ENCODE assay signal across 24 cellular contexts in the genomic region with DNA sequence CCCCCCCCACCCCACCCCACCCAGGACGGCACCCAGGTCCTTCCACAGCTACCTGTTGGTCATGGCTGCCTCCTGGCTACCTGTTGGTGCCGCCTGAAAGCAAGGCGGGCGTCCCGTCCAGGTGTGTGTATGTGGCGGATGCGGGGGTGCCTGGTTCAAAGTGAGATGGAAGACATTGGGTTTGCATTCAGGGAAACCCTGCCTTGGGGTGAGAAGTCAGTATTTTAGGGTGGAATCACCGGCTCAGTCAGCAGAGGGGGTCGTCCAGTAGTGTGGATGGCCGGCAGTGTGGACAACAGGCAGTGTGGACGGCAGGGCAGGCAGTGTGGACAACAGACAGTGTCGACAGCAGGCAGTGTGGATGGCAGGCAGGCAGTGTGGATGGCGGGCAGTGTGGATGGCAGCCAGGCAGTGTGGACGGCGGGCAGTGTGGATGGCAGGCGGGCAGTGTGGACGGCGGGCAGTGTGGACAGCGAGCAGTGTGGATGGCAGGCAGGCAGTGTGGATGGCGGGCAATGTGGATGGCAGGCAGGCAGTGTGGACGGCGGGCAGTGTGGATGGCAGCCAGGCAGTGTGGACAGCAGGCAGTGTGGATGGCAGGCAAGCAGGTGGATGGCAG. TPM values are rescaled to one million over a fixed set of nuclear protein-coding genes. Genes with fewer than 3 reads are reported as not detected.
"Had no signal": no experiment of that assay in that cellular context is flagged by ENCODE, and none has a peak within 500 bp of the region (broad histone marks: within the 10 kb centered on the region; RNA-seq: fewer than 3 reads in every experiment).

No MANE protein-coding gene starts in this region.

- H3K27ac Mint-ChIP-seq: activated B cell treated with CpG ODN at 0.5 μM for 24 hours; activated CD4-positive, alpha-beta T cell treated with anti-CD3 and anti-CD28 coated beads for 36 hours; activated naive CD4-positive, alpha-beta T cell treated with anti-CD3 and anti-CD28 coated beads for 36 hours; activated naive CD8-positive, alpha-beta T cell treated with anti-CD3 and anti-CD28 coated beads, Interleukin-2, amount 10 ng/mL, durations not matched to agents 7 days and 5 days; endodermal cell; natural killer cell; T-helper 17 cell; type B pancreatic cell had no signal

- H3K79me2 ChIP-seq: parathyroid adenoma had no signal

- H3K9ac ChIP-seq: parathyroid adenoma had no signal

- H3K4me3 ChIP-seq: breast epithelium, gastroesophageal sphincter, testis had no signal

- H3K27me3 ChIP-seq: breast epithelium, testis had no signal

- H3K36me3 ChIP-seq: breast epithelium, gastroesophageal sphincter had no signal

- H3K9me3 Mint-ChIP-seq: activated B cell treated with CpG ODN at 0.5 μM for 24 hours, type B pancreatic cell had no signal

- DNase-seq: activated B cell treated with CpG ODN at 0.5 μM for 24 hours; activated CD4-positive, alpha-beta T cell treated with anti-CD3 and anti-CD28 coated beads for 36 hours; activated CD4-positive, alpha-beta T cell treated with anti-CD3 and anti-CD28 coated beads, Interleukin-2, amount 50 U/mL, for 48 hours; activated naive CD4-positive, alpha-beta T cell treated with anti-CD3 and anti-CD28 coated beads for 36 hours; activated naive CD8-positive, alpha-beta T cell treated with anti-CD3 and anti-CD28 coated beads, Interleukin-2, amount 10 ng/mL, durations not matched to agents 7 days and 5 days; activated T-cell treated with anti-CD3 and anti-CD28 coated beads, Interleukin-2, amount 50 U/mL, for 48 hours; amniotic stem cell; cortex of kidney; endodermal cell; hypothalamus; mammary epithelial cell; midbrain; natural killer cell; stimulated activated CD4-positive, alpha-beta T cell treated with anti-CD3 and anti-CD28 coated beads, Interleukin-2, amount 100 ng/mL, for 48 hours; stimulated activated CD8-positive, alpha-beta memory T cell treated with anti-CD3 and anti-CD28 coated beads, Interleukin-4, amount 100 ng/mL, for 48 hours; stimulated activated naive CD4-positive, alpha-beta T cell; SW 1271; T-helper 17 cell; testis had no signal

- H3K27me3 Mint-ChIP-seq: activated CD4-positive, alpha-beta T cell treated with anti-CD3 and anti-CD28 coated beads for 36 hours; activated naive CD8-positive, alpha-beta T cell treated with anti-CD3 and anti-CD28 coated beads, Interleukin-2, amount 10 ng/mL, durations not matched to agents 7 days and 5 days; type B pancreatic cell had no signal

- H3K4me3 Mint-ChIP-seq: activated B cell treated with CpG ODN at 0.5 μM for 24 hours; activated CD4-positive, alpha-beta T cell treated with anti-CD3 and anti-CD28 coated beads for 36 hours; activated naive CD4-positive, alpha-beta T cell treated with anti-CD3 and anti-CD28 coated beads for 36 hours; activated naive CD8-positive, alpha-beta T cell treated with anti-CD3 and anti-CD28 coated beads, Interleukin-2, amount 10 ng/mL, durations not matched to agents 7 days and 5 days; endodermal cell; natural killer cell; T-helper 17 cell; type B pancreatic cell had no signal

- H3K4me1 Mint-ChIP-seq: activated B cell treated with CpG ODN at 0.5 μM for 24 hours, endodermal cell had no signal

- H3K36me3 Mint-ChIP-seq: natural killer cell had no signal

- H3K27ac ChIP-seq: breast epithelium, epithelial cell of prostate, gastroesophageal sphincter, parathyroid adenoma, testis had no signal

- ATAC-seq: activated CD4-positive, alpha-beta T cell treated with anti-CD3 and anti-CD28 coated beads for 36 hours; gastroesophageal sphincter; natural killer cell; T-helper 17 cell had no signal

- H3K4me1 ChIP-seq: breast epithelium, gastroesophageal sphincter, parathyroid adenoma, testis had no signal

- H3K9me3 ChIP-seq: breast epithelium, gastroesophageal sphincter, testis had no signal

- H2AFZ ChIP-seq: parathyroid adenoma had no signal

RNA-seq across cellular contexts. Expression of a gene that starts 28.0 kb away (rescaled TPM):
- total RNA-seq: natural killer cell, T-helper 17 cell had no signal
